In the genomic region with DNA sequence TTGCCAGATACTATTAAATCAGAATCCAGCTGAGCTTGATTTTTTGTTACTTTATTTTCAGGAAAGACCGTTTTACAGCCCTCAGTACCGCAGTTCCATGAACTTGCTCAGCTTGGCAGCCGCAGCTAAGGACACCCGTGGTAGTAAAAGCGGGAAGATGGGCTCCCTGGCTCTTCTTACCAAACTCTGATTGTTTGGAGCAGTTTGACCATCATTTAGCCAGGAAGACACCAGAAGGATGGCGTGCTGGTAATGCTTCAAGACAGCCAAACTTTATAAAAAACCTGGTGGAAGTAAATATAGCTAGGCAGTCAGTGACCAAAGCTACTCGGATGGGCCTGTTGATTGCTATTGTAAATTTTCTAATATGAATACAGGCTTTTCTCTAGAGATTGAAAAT, we compare ENCODE assay signal across 25 cellular contexts. TPM values are rescaled to one million over a fixed set of nuclear protein-coding genes. Genes with fewer than 3 reads are reported as not detected.
DNase-seq lines count a peak whose midpoint lies in the region; ATAC-seq and TF ChIP-seq lines count a peak whose summit lies in the region.
"Had no signal": no experiment of that assay in that cellular context is flagged by ENCODE, and none has a peak within 500 bp of the region (broad histone marks: within the 10 kb centered on the region; RNA-seq: fewer than 3 reads in every experiment).

No MANE protein-coding gene starts in this region.

- peak in 1 of 56 donors; percentile 10 for TF ChIP-seq CTCF in dorsolateral prefrontal cortex (IDR thresholded peaks at IDR 0.05 in 54 of 56, conservative IDR thresholded peaks at IDR 0.05 in 2 of 56; ENCODE audit: low read depth in 1 of 56, partially characterized antibody in 56 of 56)
- no peak for TF ChIP-seq CTCF in mesothelial cell of epicardium (IDR thresholded peaks at IDR 0.05; ENCODE audit: unreplicated experiment)

- H3K4me3 ChIP-seq in SK-N-MC (peak overlapping the region; percentile 44; the same call in 1 of the 2 replicates), dorsolateral prefrontal cortex (peak overlapping the region in 15 of 59 donors; percentile 1 to 32 (median 11))
- H3K4me3 ChIP-seq: BLaER1 treated with 17β-estradiol and CSF1 and Interleukin-3, amounts not matched to agents 10 nM and 100 nM had no signal

- H3K9me3 ChIP-seq in SK-N-MC (ENCODE audit: low read depth, low read length), result 0 out of 2 replicates have a peak, but pooled peaks cover 4% of the 10 kb centered on the region
- H3K9me3 ChIP-seq: SK-N-SH had no signal

- H3K9ac ChIP-seq in SK-N-MC (ENCODE audit: insufficient read length), result no peak overlapping the region
- H3K9ac ChIP-seq: BLaER1 treated with 17β-estradiol and CSF1 and Interleukin-3, amounts not matched to agents 10 nM and 100 nM; KMS-11; SK-N-SH had no signal

- ATAC-seq in GM19035 (IDR thresholded peaks at IDR 0.05; ENCODE audit: unreplicated experiment) (no peak), GM19328 (IDR thresholded peaks at IDR 0.05; ENCODE audit: unreplicated experiment) (no peak)
- ATAC-seq: Panc1 had no signal

- H3K27ac ChIP-seq in SK-N-MC (no peak overlapping the region), dorsolateral prefrontal cortex (peak overlapping the region in 47 of 59 donors; percentile 0 to 98 (median 83)), substantia nigra (ENCODE audit: low read depth, low read length, poor library complexity, severe bottlenecking) (peak overlapping the region; percentile 67)
- H3K27ac ChIP-seq: BLaER1 treated with 17β-estradiol and CSF1 and Interleukin-3, amounts not matched to agents 10 nM and 100 nM; HL-60; KMS-11; RWPE1 had no signal

- intact Hi-C loops in dorsolateral prefrontal cortex (cut with DNase I), result no loop called here

- no peaks in the 10 kb centered on the region for H3K36me3 ChIP-seq in SK-N-MC (ENCODE audit: insufficient read depth, low read length)

- H3K27ac Mint-ChIP-seq in mesothelial cell of epicardium, result peak overlapping the region; percentile 4
- H3K27ac Mint-ChIP-seq: CD4-positive, alpha-beta memory T cell; IgD-negative memory B cell had no signal

- no peaks in the 10 kb centered on the region for H3K27me3 ChIP-seq in dorsolateral prefrontal cortex
- H3K27me3 ChIP-seq: BLaER1 treated with 17β-estradiol and CSF1 and Interleukin-3, amounts not matched to agents 10 nM and 100 nM had no signal

- H3K27me3 Mint-ChIP-seq in mesothelial cell of epicardium (ENCODE audit: low read depth), result no peaks in the 10 kb centered on the region
- H3K27me3 Mint-ChIP-seq: CD4-positive, alpha-beta memory T cell; IgD-negative memory B cell had no signal

- peaks cover 5% of the 10 kb centered on the region for H3K36me3 Mint-ChIP-seq in mesothelial cell of epicardium

- DNase-seq in SK-N-MC (ENCODE audit: low read depth, low spot score), result peak; percentile 32
- DNase-seq in dorsolateral prefrontal cortex, result no peak
- no peak for DNase-seq in mesothelial cell of epicardium (ENCODE audit: low spot score in 2 of 2, unreplicated experiment in 2 of 2)
- DNase-seq in substantia nigra (lab: John Stamatoyannopoulos, UW), result no peak
- DNase-seq in inferior parietal cortex (ENCODE audit: extremely low spot score), result no peak
- DNase-seq in stimulated activated CD4-positive, alpha-beta T cell treated with anti-CD3 and anti-CD28 coated beads, Interleukin-12 subunit alpha, Interleukin-12 subunit beta, amount 100 ng/mL, for 4 hours, result no peak
- DNase-seq: AML-193; CD4-positive, alpha-beta memory T cell; COR-L47; DMS53; NCI-H1048; NCI-H1417; NCI-H1694; NCI-H2029 treated with DMSO at 0.1 percent for 48 hours; NCI-H526 treated with DMSO at 0.1 percent for 48 hours; SHP77; SK-N-SH had no signal

- H3K4me3 Mint-ChIP-seq in mesothelial cell of epicardium, result no peak overlapping the region
- H3K4me3 Mint-ChIP-seq: CD4-positive, alpha-beta memory T cell; IgD-negative memory B cell had no signal

- H3K4me1 Mint-ChIP-seq in mesothelial cell of epicardium, result peaks cover 50% of the 10 kb centered on the region

- H3K9me3 Mint-ChIP-seq in mesothelial cell of epicardium, result peaks cover 8% of the 10 kb centered on the region
- H3K9me3 Mint-ChIP-seq: IgD-negative memory B cell had no signal

RNA-seq across cellular contexts. Expression of gene POLR2M, which starts 28.9 kb away (rescaled TPM):
- total RNA-seq in dorsolateral prefrontal cortex (100 to 1,000 TPM in 5 of 120 experiments, 10 to 100 TPM in 115; 55.8 to 112 (median 75.8) TPM), mesothelial cell of epicardium (108 to 110 TPM (median 109 TPM) in 3 replicates)
